ENCODE assay signal across 1 cellular context in genomic region chr1:174942547-174943255, GRCh38.
TF ChIP-seq lines count a peak whose summit lies in the region.

No MANE protein-coding gene starts in this region.

TF ChIP-seq in HepG2, 621 proteins besides CTCF, POLR2A, EP300 and RAD21 (continued from another document and continues in another):
- no peak for TF ChIP-seq FLYWCH1 (CRISPR knock-in tag; IDR thresholded peaks at IDR 0.05)
- no peak for TF ChIP-seq BRF2 (CRISPR knock-in tag; IDR thresholded peaks at IDR 0.05)
- no peak for TF ChIP-seq ETV5 (CRISPR knock-in tag; IDR thresholded peaks at IDR 0.05; ENCODE audit: borderline replicate concordance)
- TF ChIP-seq CBX1 (IDR thresholded peaks at IDR 0.05; ENCODE audit: low read depth): no peak
- no peak for TF ChIP-seq U2AF1 (optimal IDR thresholded peaks at IDR 0.05; ENCODE audit: low read depth, low read length)
- TF ChIP-seq ZC3H13 (CRISPR knock-in tag; IDR thresholded peaks at IDR 0.05): no peak
- no peak for TF ChIP-seq GATA4 (IDR thresholded peaks at IDR 0.05; ENCODE audit: borderline replicate concordance, low read depth)
- TF ChIP-seq ZNF280B (CRISPR knock-in tag; IDR thresholded peaks at IDR 0.05; ENCODE audit: borderline replicate concordance): no peak
- no peak for TF ChIP-seq ZNF124 (CRISPR knock-in tag; IDR thresholded peaks at IDR 0.05)
- TF ChIP-seq PRDM10 (CRISPR knock-in tag; IDR thresholded peaks at IDR 0.05; ENCODE audit: low read depth): no peak
- TF ChIP-seq RBFOX2 (IDR thresholded peaks at IDR 0.05; ENCODE audit: low read depth, low read length): no peak
- no peak for TF ChIP-seq RARG (CRISPR knock-in tag; IDR thresholded peaks at IDR 0.05; ENCODE audit: low read depth)
- peak; percentile 79 for TF ChIP-seq ZEB1 (IDR thresholded peaks at IDR 0.05; ENCODE audit: insufficient replicate concordance, low read depth)
- TF ChIP-seq PHF5A (CRISPR knock-in tag; IDR thresholded peaks at IDR 0.05; ENCODE audit: low read depth, unreplicated experiment): peak; percentile 65
- TF ChIP-seq GMEB1 (CRISPR knock-in tag; IDR thresholded peaks at IDR 0.05; ENCODE audit: borderline replicate concordance): no peak; the same call in 1 of the 2 replicates
- TF ChIP-seq ATF2 (CRISPR knock-in tag; IDR thresholded peaks at IDR 0.05): peak; percentile 81
- TF ChIP-seq HOXA3 (CRISPR knock-in tag; IDR thresholded peaks at IDR 0.05): peak; percentile 57; the same call in 1 of the 2 replicates
- no peak for TF ChIP-seq ZNF460 (CRISPR knock-in tag; IDR thresholded peaks at IDR 0.05; ENCODE audit: borderline replicate concordance)
- TF ChIP-seq ZBTB34 (CRISPR knock-in tag; IDR thresholded peaks at IDR 0.05): no peak
- TF ChIP-seq BRCA1 (CRISPR knock-in tag; IDR thresholded peaks at IDR 0.05): no peak
- TF ChIP-seq PAWR (CRISPR knock-in tag; IDR thresholded peaks at IDR 0.05; ENCODE audit: borderline replicate concordance): no peak
- no peak for TF ChIP-seq TFDP2 (CRISPR knock-in tag; IDR thresholded peaks at IDR 0.05)
- TF ChIP-seq SSRP1 (CRISPR knock-in tag; IDR thresholded peaks at IDR 0.05): no peak
- TF ChIP-seq ZSCAN31 (CRISPR knock-in tag; IDR thresholded peaks at IDR 0.05; ENCODE audit: low read depth): no peak
- TF ChIP-seq JUNB (CRISPR knock-in tag; IDR thresholded peaks at IDR 0.05; ENCODE audit: borderline replicate concordance): no peak
- no peak for TF ChIP-seq RBM22 (optimal IDR thresholded peaks at IDR 0.05; ENCODE audit: low read length)
- 0 out of 2 replicates have a peak, but pooled peaks have one; percentile 21 for TF ChIP-seq PATZ1 (CRISPR knock-in tag; IDR thresholded peaks at IDR 0.05)
- TF ChIP-seq CREB1 (IDR thresholded peaks at IDR 0.05): no peak
- peak; percentile 61; the same call in 1 of the 2 replicates for TF ChIP-seq CREB1 (CRISPR knock-in tag; IDR thresholded peaks at IDR 0.05)
- TF ChIP-seq MAX (IDR thresholded peaks at IDR 0.05): 0 out of 2 replicates have a peak, but pooled peaks have one; percentile 10
- 0 out of 2 replicates have a peak, but pooled peaks have one; percentile 46 for TF ChIP-seq MED1 (CRISPR knock-in tag; IDR thresholded peaks at IDR 0.05)
- TF ChIP-seq FOXP1 (IDR thresholded peaks at IDR 0.05): 0 out of 2 replicates have a peak, but pooled peaks have one; percentile 12
- peak; percentile 65; the same call in 1 of the 2 replicates for TF ChIP-seq FOXP1 (CRISPR knock-in tag; IDR thresholded peaks at IDR 0.05)
- TF ChIP-seq CC2D1A (CRISPR knock-in tag; IDR thresholded peaks at IDR 0.05): no peak
- 0 out of 2 replicates have a peak, but pooled peaks have one; percentile 45 for TF ChIP-seq MLX (CRISPR knock-in tag; IDR thresholded peaks at IDR 0.05)
- peak; percentile 23; the same call in 1 of the 2 replicates for TF ChIP-seq ELF1 (CRISPR knock-in tag; IDR thresholded peaks at IDR 0.05)
- TF ChIP-seq ZZZ3 (CRISPR knock-in tag; IDR thresholded peaks at IDR 0.05; ENCODE audit: borderline replicate concordance): no peak
- no peak for TF ChIP-seq EEA1 (CRISPR knock-in tag; IDR thresholded peaks at IDR 0.05; ENCODE audit: borderline replicate concordance)
- TF ChIP-seq TOPORS (CRISPR knock-in tag; IDR thresholded peaks at IDR 0.05): no peak
- peak; percentile 92 for TF ChIP-seq GATAD2A (CRISPR knock-in tag; IDR thresholded peaks at IDR 0.05)
- no peak for TF ChIP-seq PRDM4 (CRISPR knock-in tag; IDR thresholded peaks at IDR 0.05; ENCODE audit: borderline replicate concordance)
- peak; percentile 79 for TF ChIP-seq ELF3 (CRISPR knock-in tag; IDR thresholded peaks at IDR 0.05)
- TF ChIP-seq ZNF782 (CRISPR knock-in tag; IDR thresholded peaks at IDR 0.05; ENCODE audit: borderline replicate concordance): no peak
- TF ChIP-seq ZNF792 (CRISPR knock-in tag; IDR thresholded peaks at IDR 0.05): peak; percentile 64; the same call in 1 of the 2 replicates
- peak; percentile 47; the same call in 1 of the 2 replicates for TF ChIP-seq REPIN1 (CRISPR knock-in tag; IDR thresholded peaks at IDR 0.05; ENCODE audit: borderline replicate concordance, low read depth)
- peak; percentile 73; the same call in 1 of the 2 replicates for TF ChIP-seq TRIM24 (CRISPR knock-in tag; IDR thresholded peaks at IDR 0.05)
- TF ChIP-seq SUZ12 (IDR thresholded peaks at IDR 0.05; ENCODE audit: low read depth, low read length): no peak
- TF ChIP-seq TCF7 (IDR thresholded peaks at IDR 0.05; ENCODE audit: low read depth): no peak
- TF ChIP-seq POLR2AphosphoS2 (IDR thresholded peaks at IDR 0.05; ENCODE audit: low read depth, low read length): no peak
- TF ChIP-seq ZNF563 (CRISPR knock-in tag; IDR thresholded peaks at IDR 0.05): no peak
- no peak for TF ChIP-seq ZNF468 (CRISPR knock-in tag; IDR thresholded peaks at IDR 0.05)
